8 cellular contexts compared by ENCODE assay signal in genomic region chrX:17738002-17738713, GRCh38. TPM values are rescaled to one million over a fixed set of nuclear protein-coding genes. Genes with fewer than 3 reads are reported as not detected.
A peak's percentile ranks its signal among the peaks of the same experiment; 100 is the strongest.
DNase-seq lines count a peak whose midpoint lies in the region; ATAC-seq, FAIRE-seq and TF ChIP-seq lines count a peak whose summit lies in the region.

No MANE protein-coding gene starts in this region.

- no peak overlapping the region for H3K27ac ChIP-seq in H1 (ENCODE audit: low read depth, low read length)

- peaks cover 0 to 2% of the 10 kb centered on the region in 2 experiments for H4K20me1 ChIP-seq in H1 (replicated peaks in 1 of 2; ENCODE audit: control insufficient read depth in 1 of 2, insufficient read depth in 2 of 2, low read length in 2 of 2)

- peak overlapping the region; percentile 43 for H3K27ac Mint-ChIP-seq in activated CD4-positive, alpha-beta memory T cell treated with anti-CD3 and anti-CD28 coated beads for 36 hours
- peak overlapping the region; percentile 60 for H3K27ac Mint-ChIP-seq in stimulated activated naive B cell treated with anti-CD40 and anti-IgM and Interleukin-4, amounts not matched to agents 10 μg/mL and 1 μg/mL and 100 μg/mL, for 72 hours

- no peak overlapping the region for H3K14ac ChIP-seq in H1 (ENCODE audit: insufficient read length)

- no peak for TF ChIP-seq RAD21 in H1 (IDR thresholded peaks at IDR 0.05 in 1 of 2, conservative IDR thresholded peaks at IDR 0.05 in 1 of 2; ENCODE audit: low read depth in 2 of 2, low read length in 2 of 2)

- no peaks in the 10 kb centered on the region for H3K9me3 Mint-ChIP-seq in activated CD4-positive, alpha-beta memory T cell treated with anti-CD3 and anti-CD28 coated beads for 36 hours
- H3K9me3 Mint-ChIP-seq in stimulated activated naive B cell treated with anti-CD40 and anti-IgM and Interleukin-4, amounts not matched to agents 10 μg/mL and 1 μg/mL and 100 μg/mL, for 72 hours = no peaks in the 10 kb centered on the region

- peaks cover 2% of the 10 kb centered on the region; the same call in 1 of the 2 replicates for H3K23me2 ChIP-seq in H1 (ENCODE audit: low read depth, low read length)

- DNase-seq in DMS 273 treated with DMSO at 0.1 percent for 48 hours (lab: John Stamatoyannopoulos, UW) (peak; percentile 24), NCI-H2107 (lab: John Stamatoyannopoulos, UW) (peak; percentile 44), H1 (ENCODE audit: low read depth in 1 of 2, low spot score in 2 of 2) (peak in 1 of 2 experiments; percentile 49), mucosa of descending colon (peak; percentile 50 to 68 (median 65))
- DNase-seq in activated CD4-positive, alpha-beta memory T cell treated with anti-CD3 and anti-CD28 coated beads for 36 hours = peak; percentile 46
- DNase-seq in stimulated activated naive B cell treated with anti-CD40 and anti-IgM and Interleukin-4, amounts not matched to agents 10 μg/mL and 1 μg/mL and 100 μg/mL, for 72 hours = peak; percentile 21

- no peak overlapping the region for H4K5ac ChIP-seq in H1 (ENCODE audit: insufficient read length, low read depth, low read length)

- POLR2A ChIA-PET in activated CD4-positive, alpha-beta memory T cell treated with anti-CD3 and anti-CD28 coated beads for 36 hours (lab: Charles Lee) = no interaction called here
- POLR2A ChIA-PET in H1 (lab: Charles Lee; ENCODE audit: partially characterized antibody) = no interaction called here

- H3K4me3 ChIP-seq in H1 (ENCODE audit: extremely low read depth in 1 of 4, insufficient read depth in 2 of 4, low read depth in 3 of 4, low read length in 4 of 4) (peak overlapping the region; percentile 42 to 66 (median 48); a peak in 7 of 8 replicates), mucosa of descending colon (peak overlapping the region; percentile 34)

- TF ChIP-seq CTCF in H1 (IDR thresholded peaks at IDR 0.05; ENCODE audit: control extremely low read depth in 1 of 3, insufficient read depth in 1 of 3, low read depth in 1 of 3, low read length in 3 of 3) (no peak), mucosa of descending colon (IDR thresholded peaks at IDR 0.05) (no peak)

- CTCF ChIA-PET in activated CD4-positive, alpha-beta memory T cell treated with anti-CD3 and anti-CD28 coated beads for 36 hours (lab: Charles Lee) = no interaction called here
- CTCF ChIA-PET in H1 (lab: Charles Lee; ENCODE audit: partially characterized antibody) = no interaction called here

- no peak overlapping the region for H2BK12ac ChIP-seq in H1 (ENCODE audit: low read depth, low read length)

- H4K8ac ChIP-seq in H1 (ENCODE audit: extremely low read depth, insufficient read depth, low read length) = peak overlapping the region; percentile 25; the same call in 1 of the 2 replicates

- no peak overlapping the region for H3K18ac ChIP-seq in H1 (ENCODE audit: extremely low read depth, low read length)

- no peaks in the 10 kb centered on the region for H3K36me3 ChIP-seq in H1 (ENCODE audit: control insufficient read depth in 2 of 4, insufficient read depth in 4 of 4, low read length in 3 of 4)
- H3K36me3 ChIP-seq in mucosa of descending colon (ENCODE audit: low read depth) = no peaks in the 10 kb centered on the region

- H2BK20ac ChIP-seq in H1 (ENCODE audit: low read length) = no peak overlapping the region

- H3K27me3 ChIP-seq in H1 (replicated peaks in 1 of 4; ENCODE audit: control insufficient read depth in 3 of 4, extremely low read depth in 1 of 4, insufficient read depth in 3 of 4, low read length in 3 of 4) = peaks cover 0 to 16% (median 8%) of the 10 kb centered on the region in 4 experiments; a peak in 5 of 7 replicates

- intact Hi-C loops in activated CD4-positive, alpha-beta memory T cell treated with anti-CD3 and anti-CD28 coated beads for 36 hours (cut with micrococcal nuclease) = loop anchor here (1.0 to 5.0 kb wide), 5 partner anchors 71 to 871 kb away; partner anchors contain the start of genes CDKL5 and REPS2
- intact Hi-C loops in mucosa of descending colon (cut with DNase I, micrococcal nuclease) = no loop called here

- no peak overlapping the region for H2AFZ ChIP-seq in H1 (ENCODE audit: low read length)

- no peak overlapping the region for H2AK5ac ChIP-seq in H1 (ENCODE audit: low read depth, low read length)

- H2BK5ac ChIP-seq in H1 (ENCODE audit: low read depth, low read length) = no peak overlapping the region

- H3K4ac ChIP-seq in H1 (replicated peaks; ENCODE audit: insufficient read length, low read depth, low read length) = no peak overlapping the region

- H3K56ac ChIP-seq in H1 (replicated peaks; ENCODE audit: insufficient read length, low read depth, low read length) = no peak overlapping the region

- H3K4me2 ChIP-seq in H1 (ENCODE audit: insufficient read depth in 1 of 2, low read depth in 2 of 2, low read length in 2 of 2) = peak overlapping the region; percentile 83 to 96

- H3K4me3 Mint-ChIP-seq in activated CD4-positive, alpha-beta memory T cell treated with anti-CD3 and anti-CD28 coated beads for 36 hours = peak overlapping the region; percentile 75
- peak overlapping the region; percentile 86 to 95 for H3K4me3 Mint-ChIP-seq in stimulated activated naive B cell treated with anti-CD40 and anti-IgM and Interleukin-4, amounts not matched to agents 10 μg/mL and 1 μg/mL and 100 μg/mL, for 72 hours

- no peaks in the 10 kb centered on the region for H3K36me3 Mint-ChIP-seq in activated CD4-positive, alpha-beta memory T cell treated with anti-CD3 and anti-CD28 coated beads for 36 hours
- H3K36me3 Mint-ChIP-seq in stimulated activated naive B cell treated with anti-CD40 and anti-IgM and Interleukin-4, amounts not matched to agents 10 μg/mL and 1 μg/mL and 100 μg/mL, for 72 hours = no peaks in the 10 kb centered on the region

- no peak overlapping the region for H2BK15ac ChIP-seq in H1 (ENCODE audit: low read length)

- H3K4me1 Mint-ChIP-seq in activated CD4-positive, alpha-beta memory T cell treated with anti-CD3 and anti-CD28 coated beads for 36 hours (ENCODE audit: low read depth) = peaks cover 22% of the 10 kb centered on the region
- H3K4me1 Mint-ChIP-seq in stimulated activated naive B cell treated with anti-CD40 and anti-IgM and Interleukin-4, amounts not matched to agents 10 μg/mL and 1 μg/mL and 100 μg/mL, for 72 hours = peaks cover 2 to 9% of the 10 kb centered on the region in 2 donors

- no peaks in the 10 kb centered on the region for H3K9me3 ChIP-seq in H1 (ENCODE audit: insufficient read depth in 2 of 2, low read depth in 1 of 2, low read length in 1 of 2)
- H3K9me3 ChIP-seq in mucosa of descending colon = no peaks in the 10 kb centered on the region

- peak; percentile 91 for FAIRE-seq in H1 (lab: Jason Lieb, UNC)

- no peak for TF ChIP-seq POLR2A in H1 (IDR thresholded peaks at IDR 0.05; ENCODE audit: control extremely low read depth in 1 of 2, low read depth in 2 of 2, low read length in 2 of 2)

- no peak overlapping the region for H3K9ac ChIP-seq in H1 (replicated peaks in 1 of 4; ENCODE audit: extremely low read depth in 1 of 4, low read depth in 3 of 4, low read length in 3 of 4)

- 5% methylated on average over 16 of the region's 44 CpGs; no CpG with 5 or more reads in 1 of the 2 experiments for WGBS in H1 (ENCODE audit: extremely low coverage in 1 of 2, insufficient coverage in 1 of 2, insufficient read length in 1 of 2, insufficient replicate concordance in 2 of 2, low coverage in 1 of 2, low lambda C conversion rate in 2 of 2, missing lambda C conversion rate in 1 of 2), 2 experiments

- no peak for TF ChIP-seq EP300 in H1 (IDR thresholded peaks at IDR 0.05; ENCODE audit: borderline replicate concordance in 1 of 2, low read depth in 2 of 2, low read length in 2 of 2)

- no peak overlapping the region for H2BK120ac ChIP-seq in H1 (replicated peaks; ENCODE audit: low read depth, low read length)

- H3K79me1 ChIP-seq in H1 (ENCODE audit: low read depth, low read length) = no peaks in the 10 kb centered on the region

- no peaks in the 10 kb centered on the region for H3K79me2 ChIP-seq in H1 (ENCODE audit: control insufficient read depth in 1 of 2, insufficient read depth in 2 of 2, low read length in 2 of 2)

- H3K23ac ChIP-seq in H1 (ENCODE audit: insufficient read length) = no peak overlapping the region

- ATAC-seq in mucosa of descending colon = peak; percentile 41
- ATAC-seq in stimulated activated naive B cell treated with anti-CD40 and anti-IgM and Interleukin-4, amounts not matched to agents 10 μg/mL and 1 μg/mL and 100 μg/mL, for 72 hours (replicated peaks) = peak; percentile 44 to 55
- ATAC-seq in GM18861 (IDR thresholded peaks at IDR 0.05; ENCODE audit: unreplicated experiment) = no peak
- no peak for ATAC-seq in HG02870 (IDR thresholded peaks at IDR 0.05; ENCODE audit: unreplicated experiment)

- no peak overlapping the region for H4K91ac ChIP-seq in H1 (replicated peaks; ENCODE audit: insufficient read length, low read length)

- H3K4me1 ChIP-seq in H1 (replicated peaks in 1 of 4; ENCODE audit: control insufficient read depth in 3 of 4, insufficient read depth in 4 of 4, low read length in 3 of 4) (peaks cover 0 to 2% (median 0%) of the 10 kb centered on the region in 4 experiments; a peak in 1 of 7 replicates), mucosa of descending colon (ENCODE audit: low read depth) (no peaks in the 10 kb centered on the region)

- peaks cover 4% of the 10 kb centered on the region for H3K27me3 Mint-ChIP-seq in activated CD4-positive, alpha-beta memory T cell treated with anti-CD3 and anti-CD28 coated beads for 36 hours
- H3K27me3 Mint-ChIP-seq in stimulated activated naive B cell treated with anti-CD40 and anti-IgM and Interleukin-4, amounts not matched to agents 10 μg/mL and 1 μg/mL and 100 μg/mL, for 72 hours = peaks cover 7 to 12% of the 10 kb centered on the region in 2 donors

TF ChIP-seq in H1, 55 proteins besides CTCF, POLR2A, EP300 and RAD21 (continues in another document):
- TF ChIP-seq KDM4A (IDR thresholded peaks at IDR 0.05; ENCODE audit: low read depth, low read length, severe bottlenecking) (peak; percentile 59), NANOG (IDR thresholded peaks at IDR 0.05; ENCODE audit: insufficient read depth, low read depth, low read length, poor library complexity, severe bottlenecking) (no peak)
- TF ChIP-seq, protein P1, sequence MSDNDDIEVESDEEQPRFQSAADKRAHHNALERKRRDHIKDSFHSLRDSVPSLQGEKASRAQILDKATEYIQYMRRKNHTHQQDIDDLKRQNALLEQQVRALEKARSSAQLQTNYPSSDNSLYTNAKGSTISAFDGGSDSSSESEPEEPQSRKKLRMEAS (IDR thresholded peaks at IDR 0.05) = peak; percentile 82

RNA-seq across cellular contexts. Expression of gene SCML1, which starts 0.9 kb away (rescaled TPM):
- 1 to 10 TPM; 3.8 TPM for total RNA-seq in activated CD4-positive, alpha-beta memory T cell treated with anti-CD3 and anti-CD28 coated beads for 36 hours
- total RNA-seq in H1 (2021; fragmentation: NEBNext Ultra II Directional; extraction: Animal tissue kit (Norgen Biotek cat#: 25700)) = 2.0 and 2.5 TPM in 2 replicates
- polyA plus RNA-seq in H1 (2011; rRNA removed) = 1.4 and 2.2 TPM in 2 replicates
- polyA plus RNA-seq in H1 (2011; cell fraction: cytosol; rRNA removed) = 2.6 TPM
- polyA plus RNA-seq in H1 (2011; cell fraction: nucleus; rRNA removed) = 2.4 TPM
- 1.1 to 1.7 TPM (median 1.5 TPM) in 4 replicates for polyA plus RNA-seq in H1 (2012, experiment 1 of 2)
- polyA plus RNA-seq in H1 (2012, experiment 2 of 2) = 0.09 TPM
- 4.3 TPM for polyA plus RNA-seq in H1 (2013, experiment 1 of 2)
- 4.3 TPM for polyA plus RNA-seq in H1 (2013, experiment 2 of 2)
- 3.2 and 3.4 TPM in 2 replicates for polyA minus RNA-seq in H1 (2011; rRNA and poly(A)+ RNA removed)
- not detected for polyA minus RNA-seq in H1 (2011; cell fraction: cytosol; rRNA and poly(A)+ RNA removed)
- polyA minus RNA-seq in H1 (2011; cell fraction: nucleus; rRNA and poly(A)+ RNA removed) = 1.7 TPM
- total RNA-seq in mucosa of descending colon = 10 to 100 TPM in 2 of 3 donors, 1 to 10 TPM in 1; 9.9 to 12.9 (median 11.5) TPM

Comparison
In these comparisons a context has a peak if more than half of its experiments do, and no peak if none do; other contexts are left out.
1. ATAC-seq: peak in mucosa of descending colon (single experiment) and stimulated activated naive B cell treated with anti-CD40 and anti-IgM and Interleukin-4, amounts not matched to agents 10 μg/mL and 1 μg/mL and 100 μg/mL, for 72 hours (2 of 2); none in GM18861 (single experiment) and HG02870 (single experiment).